In the genomic region with DNA sequence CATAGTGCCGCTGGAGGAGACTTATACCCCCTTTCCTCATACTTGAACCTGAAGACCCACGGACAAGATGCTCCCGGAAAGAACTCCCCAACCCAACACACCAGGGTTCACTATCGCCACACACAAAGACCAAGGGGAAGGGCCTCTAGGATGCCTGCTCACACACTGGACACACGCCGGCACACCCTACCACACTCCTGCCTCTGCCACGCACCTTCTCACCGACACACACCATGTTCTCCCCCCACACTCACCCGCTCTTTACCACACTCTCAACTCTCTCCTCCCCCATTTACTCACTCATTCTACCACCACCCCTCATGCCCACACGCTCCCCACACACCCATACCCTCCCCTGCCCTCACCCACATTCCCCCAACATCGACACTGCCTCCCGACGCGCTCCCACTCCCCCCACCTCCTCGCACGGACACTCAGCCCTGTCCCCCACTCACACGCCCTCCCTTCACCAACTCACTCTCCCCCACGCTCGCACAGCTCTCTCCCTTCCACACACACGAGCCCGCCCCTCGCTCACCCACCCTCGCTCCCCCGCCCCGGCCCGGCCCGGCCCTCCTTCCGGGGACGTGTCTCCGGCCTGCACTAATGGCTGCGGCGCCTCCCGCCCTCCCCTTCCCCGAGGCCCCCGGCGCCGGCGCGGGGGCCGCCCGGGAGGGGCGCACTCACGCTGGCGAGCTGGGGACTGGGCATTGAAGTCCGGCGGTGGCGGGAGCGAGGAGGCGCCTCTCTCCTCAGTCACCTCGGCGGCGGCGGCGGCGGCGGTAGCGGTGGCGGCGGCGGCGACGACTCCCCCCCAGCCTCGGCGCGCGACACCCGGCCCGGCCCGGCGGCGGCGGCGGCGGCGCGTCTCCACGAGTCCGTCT, we compare ENCODE assay signal across 8 cellular contexts. TPM values are rescaled to one million over a fixed set of nuclear protein-coding genes. Genes with fewer than 3 reads are reported as not detected.
DNase-seq lines count a peak whose midpoint lies in the region; ATAC-seq and TF ChIP-seq lines count a peak whose summit lies in the region.

No MANE protein-coding gene starts in this region.

- H3K27me3 ChIP-seq in PC-9 (ENCODE audit: insufficient read depth, low read depth): no peaks in the 10 kb centered on the region
- H3K27me3 ChIP-seq in neural progenitor cell: no peaks in the 10 kb centered on the region

- H3K4me3 Mint-ChIP-seq in neural progenitor cell: peak overlapping the region; percentile 99

- H3K4me1 ChIP-seq in PC-9 (replicated peaks; ENCODE audit: insufficient read depth) (peaks cover 78% of the 10 kb centered on the region), neural progenitor cell (peaks cover 40% of the 10 kb centered on the region)

- peaks cover 58% of the 10 kb centered on the region for H3K4me1 Mint-ChIP-seq in neural progenitor cell

- H3K27ac ChIP-seq in PC-9: peak overlapping the region; percentile 95
- peak overlapping the region; percentile 71 for H3K27ac ChIP-seq in neural progenitor cell
- peak overlapping the region; percentile 93 for H3K27ac ChIP-seq in substantia nigra (ENCODE audit: low read depth, low read length, poor library complexity, severe bottlenecking)

- no peaks in the 10 kb centered on the region for H3K9me2 ChIP-seq in PC-9 (ENCODE audit: insufficient read depth)

- POLR2A ChIA-PET in PC-9 (lab: Charles Lee; ENCODE audit: unreplicated experiment): interaction anchor here (0.6 to 1.2 kb wide), 3 partner anchors 19 to 354 kb away, joined by 3 to 5 read pairs (median 3); no protein-coding TSS in a partner anchor

- no peaks in the 10 kb centered on the region for H3K27me3 Mint-ChIP-seq in neural progenitor cell (ENCODE audit: insufficient read depth, low read depth)

- H4K20me1 ChIP-seq in PC-9 (ENCODE audit: insufficient read depth): peaks cover 43% of the 10 kb centered on the region
- peaks cover 53% of the 10 kb centered on the region for H4K20me1 ChIP-seq in neural progenitor cell (ENCODE audit: low read depth)

- H3K9ac ChIP-seq in neural progenitor cell: peak overlapping the region; percentile 48

- TF ChIP-seq CTCF in PC-9 (conservative IDR thresholded peaks at IDR 0.05): no peak
- TF ChIP-seq CTCF in foreskin fibroblast (IDR thresholded peaks at IDR 0.05; ENCODE audit: low read depth, low read length): no peak
- TF ChIP-seq CTCF in neural progenitor cell (IDR thresholded peaks at IDR 0.05): no peak

- H3K36me3 Mint-ChIP-seq in neural progenitor cell: no peaks in the 10 kb centered on the region

- H3K4me3 ChIP-seq in PC-9 (peak overlapping the region; percentile 86), foreskin fibroblast (ENCODE audit: low read depth in 1 of 2, low read length in 2 of 2) (peak overlapping the region; percentile 70 to 99), neural progenitor cell (peak overlapping the region; percentile 97)

- H3K4me2 ChIP-seq in PC-9: peak overlapping the region; percentile 86
- H3K4me2 ChIP-seq in neural progenitor cell: peak overlapping the region; percentile 86

- no TSS peak for BruUV-seq in PC-9 (replicated peaks; lab: Mats Ljungman, UMichigan)

- CTCF ChIA-PET in PC-9 (lab: Charles Lee): interaction anchor here (1.3 to 1.5 kb wide), 2 partner anchors 18 to 26 kb away, joined by 4 to 7 read pairs; no protein-coding TSS in a partner anchor

- H3K79me2 ChIP-seq in PC-9 (ENCODE audit: low read depth) (peaks cover 60% of the 10 kb centered on the region), neural progenitor cell (ENCODE audit: low read depth) (peaks cover 53% of the 10 kb centered on the region)

- ATAC-seq in HG02798 (IDR thresholded peaks at IDR 0.05; ENCODE audit: poor library complexity, unreplicated experiment): peak; percentile 29

- DNase-seq in NCI-H1436 (lab: John Stamatoyannopoulos, UW) (peak; percentile 12), NCI-H1436 treated with DMSO at 0.1 percent for 48 hours (lab: John Stamatoyannopoulos, UW) (no peak), PC-9 (peak in 1 of 2 experiments; percentile 46), foreskin fibroblast (peak; percentile 61 to 87), neural progenitor cell (ENCODE audit: low spot score) (peak; percentile 82), substantia nigra (lab: John Stamatoyannopoulos, UW) (peak in 48 of 49 donors; percentile 53 to 90 (median 79))
- DNase-seq in activated effector memory CD4-positive, alpha-beta T cell treated with anti-CD3 and anti-CD28 coated beads, Interleukin-2, amount 50 U/mL, for 16 hours: peak; percentile 93

- peak overlapping the region; percentile 74 for H3K27ac Mint-ChIP-seq in neural progenitor cell

- H3F3A ChIP-seq in PC-9 (ENCODE audit: insufficient read depth, low read depth) (peaks cover 84% of the 10 kb centered on the region), neural progenitor cell (ENCODE audit: low read depth) (peaks cover 60% of the 10 kb centered on the region)

- H3K9me3 Mint-ChIP-seq in neural progenitor cell: no peaks in the 10 kb centered on the region

- no peaks in the 10 kb centered on the region for H3K9me3 ChIP-seq in PC-9 (ENCODE audit: insufficient read depth, low read depth)
- no peaks in the 10 kb centered on the region for H3K9me3 ChIP-seq in neural progenitor cell (ENCODE audit: low read depth)

- intact Hi-C loops in PC-9 (cut with micrococcal nuclease; ENCODE audit: unreplicated experiment): loop anchor here (10.0 kb wide), 2 partner anchors 123 to 363 kb away; partner anchors contain the start of genes SPOCD1 and TINAGL1

- H3K36me3 ChIP-seq in PC-9 (ENCODE audit: low read depth) (peaks cover 19% of the 10 kb centered on the region; the same call in 1 of the 2 replicates), neural progenitor cell (no peaks in the 10 kb centered on the region)

- H2AFZ ChIP-seq in PC-9 (no peak overlapping the region), neural progenitor cell (replicated peaks) (no peak overlapping the region)

RNA-seq across cellular contexts. Expression of gene PTP4A2, which starts 0.6 kb away (rescaled TPM):
- total RNA-seq in PC-9 (2021) (149 and 201 TPM in 2 replicates), neural progenitor cell (ENCODE audit: low replicate concordance) (211 and 540 TPM in 2 replicates)
